In genomic region chr2:150145312-150145711, GRCh38 we compare ENCODE assay signal across 21 cellular contexts.
"Had no signal": no experiment of that assay in that cellular context is flagged by ENCODE, and none has a peak within 500 bp of the region (broad histone marks: within the 10 kb centered on the region; RNA-seq: fewer than 3 reads in every experiment).

No MANE protein-coding gene starts in this region.

- H3K4me3 ChIP-seq: PC-9, SK-N-MC had no signal

- H2AFZ ChIP-seq: PC-9 had no signal

- H3K27ac ChIP-seq: PC-9, SK-N-MC, VCaP had no signal

- ATAC-seq: activated T-helper 17 cell treated with anti-CD3 and anti-CD28 coated beads, Interleukin-2, amount 50 U/mL, for 72 hours; Right ventricle myocardium inferior had no signal

- H3K4me2 ChIP-seq: PC-9 had no signal

- DNase-seq: activated CD4-positive, alpha-beta memory T cell treated with anti-CD3 and anti-CD28 coated beads, Interleukin-2, amount 10 ng/mL, durations not matched to agents 7 days and 5 days; activated CD4-positive, alpha-beta T cell treated with anti-CD3 and anti-CD28 coated beads, Interleukin-2, amount 50 U/mL, for 1 hour; activated CD4-positive, CD25-positive, alpha-beta regulatory T cell; activated gamma-delta T cell; activated naive CD4-positive, alpha-beta T cell treated with anti-CD3 and anti-CD28 coated beads for 36 hours; activated T-cell treated with anti-CD3 and anti-CD28 coated beads for 4 hours; activated T-cell treated with anti-CD3 and anti-CD28 coated beads, Interleukin-2, amount 50 U/mL, for 48 hours; central memory CD4-positive, alpha-beta T cell; Karpas-422; MM.1S; NCI-H1105; NCI-H1436; NCI-H187; NCI-H2081; NCI-H524; PC-9; T-helper 1 cell had no signal
